Comparison of ENCODE assay signal across 24 cellular contexts in genomic region chr14:95692109-95692508, GRCh38. TPM values are rescaled to one million over a fixed set of nuclear protein-coding genes. Genes with fewer than 3 reads are reported as not detected.
DNase-seq lines count a peak whose midpoint lies in the region; ATAC-seq and TF ChIP-seq lines count a peak whose summit lies in the region.
"Had no signal": no experiment of that assay in that cellular context is flagged by ENCODE, and none has a peak within 500 bp of the region (broad histone marks: within the 10 kb centered on the region; RNA-seq: fewer than 3 reads in every experiment).

No MANE protein-coding gene starts in this region.

- H3K9me3 Mint-ChIP-seq in activated B cell treated with CpG ODN at 0.5 μM for 24 hours (no peaks in the 10 kb centered on the region), endodermal cell (no peaks in the 10 kb centered on the region)
- H3K9me3 Mint-ChIP-seq in stimulated activated naive B cell treated with anti-CD40 and anti-IgM and Interleukin-4, amounts not matched to agents 10 μg/mL and 1 μg/mL and 100 μg/mL, for 72 hours: peaks cover 0 to 1% of the 10 kb centered on the region in 2 donors
- H3K9me3 Mint-ChIP-seq: CD4-positive, CD25-positive, alpha-beta regulatory T cell; CD8-positive, alpha-beta T cell; H9 had no signal

- 95 to 100% methylated on average over 4 of the region's 4 CpGs for WGBS in endodermal cell (ENCODE audit: insufficient coverage in 1 of 2, insufficient read length in 1 of 2), 2 experiments

- POLR2A ChIA-PET in activated B cell treated with CpG ODN at 0.5 μM for 24 hours (lab: Charles Lee): interaction anchor here (1.3 kb wide), 1 partner anchor 27 kb away, joined by 8 read pairs; no protein-coding TSS in a partner anchor

- peak overlapping the region in 10 of 11 experiments; percentile 50 to 93 (median 84); a peak in 17 of 22 replicates for H3K4me2 ChIP-seq in BLaER1 treated with 17β-estradiol and CSF1 and Interleukin-3, amounts not matched to agents 10 nM and 100 nM

- H3K9ac ChIP-seq in BLaER1 treated with 17β-estradiol and CSF1 and Interleukin-3, amounts not matched to agents 10 nM and 100 nM: peak overlapping the region in 4 of 11 experiments; percentile 61 to 76 (median 70); a peak in 7 of 22 replicates
- H3K9ac ChIP-seq in endodermal cell (ENCODE audit: extremely low read depth, low read length, poor library complexity, severe bottlenecking): no peak overlapping the region
- H3K9ac ChIP-seq: GM23248 had no signal

- H3K36me3 ChIP-seq in BLaER1 treated with 17β-estradiol and CSF1 and Interleukin-3, amounts not matched to agents 10 nM and 100 nM: no peaks in the 10 kb centered on the region
- no peaks in the 10 kb centered on the region for H3K36me3 ChIP-seq in endodermal cell (ENCODE audit: control insufficient read depth, insufficient read depth, low read length)
- H3K36me3 ChIP-seq: BE2C had no signal

- H4K20me1 ChIP-seq in BLaER1 treated with 17β-estradiol and CSF1 and Interleukin-3, amounts not matched to agents 10 nM and 100 nM: no peaks in the 10 kb centered on the region

- no peak for TF ChIP-seq CTCF in activated B cell treated with CpG ODN at 0.5 μM for 24 hours (IDR thresholded peaks at IDR 0.05)
- TF ChIP-seq CTCF in endodermal cell (conservative IDR thresholded peaks at IDR 0.05): no peak

- CTCF ChIA-PET in activated B cell treated with CpG ODN at 0.5 μM for 24 hours (lab: Charles Lee): interaction anchor here (0.7 to 1.1 kb wide), 2 partner anchors 12 to 77 kb away, joined by 3 read pairs; no protein-coding TSS in a partner anchor

- DNase-seq in activated B cell treated with CpG ODN at 0.5 μM for 24 hours (no peak), endodermal cell (peak; percentile 26), RPMI8226 (no peak), T-helper 2 cell (no peak), DMS153 treated with DMSO at 0.1 percent for 48 hours (lab: John Stamatoyannopoulos, UW; ENCODE audit: unreplicated experiment) (no peak)
- DNase-seq in stimulated activated naive B cell treated with anti-CD40 and anti-IgM and Interleukin-4, amounts not matched to agents 10 μg/mL and 1 μg/mL and 100 μg/mL, for 72 hours: no peak
- DNase-seq: BE2C; Caco-2; CD4-positive, CD25-positive, alpha-beta regulatory T cell; CD8-positive, alpha-beta T cell; DMS153; DMS79; EL; GDM1; GM23248; H9 had no signal

- H3K27ac Mint-ChIP-seq in activated B cell treated with CpG ODN at 0.5 μM for 24 hours (peak overlapping the region; percentile 81), endodermal cell (no peak overlapping the region)
- H3K27ac Mint-ChIP-seq in stimulated activated naive B cell treated with anti-CD40 and anti-IgM and Interleukin-4, amounts not matched to agents 10 μg/mL and 1 μg/mL and 100 μg/mL, for 72 hours: peak overlapping the region; percentile 48
- H3K27ac Mint-ChIP-seq: CD4-positive, CD25-positive, alpha-beta regulatory T cell; CD8-positive, alpha-beta T cell; H9 had no signal

- no peaks in the 10 kb centered on the region for H3K9me3 ChIP-seq in BLaER1 treated with 17β-estradiol and CSF1 and Interleukin-3, amounts not matched to agents 10 nM and 100 nM (replicated peaks in 1 of 11)
- no peaks in the 10 kb centered on the region for H3K9me3 ChIP-seq in endodermal cell (ENCODE audit: control insufficient read depth, low read length)
- H3K9me3 ChIP-seq: BE2C, Caco-2 had no signal

- H3K4me1 Mint-ChIP-seq in activated B cell treated with CpG ODN at 0.5 μM for 24 hours (peaks cover 69% of the 10 kb centered on the region), endodermal cell (peaks cover 8% of the 10 kb centered on the region)
- peaks cover 49 to 72% of the 10 kb centered on the region in 2 donors for H3K4me1 Mint-ChIP-seq in stimulated activated naive B cell treated with anti-CD40 and anti-IgM and Interleukin-4, amounts not matched to agents 10 μg/mL and 1 μg/mL and 100 μg/mL, for 72 hours
- H3K4me1 Mint-ChIP-seq: CD4-positive, CD25-positive, alpha-beta regulatory T cell had no signal

- intact Hi-C loops in activated B cell treated with CpG ODN at 0.5 μM for 24 hours (cut with micrococcal nuclease): loop anchor here (10.0 kb wide), 1 partner anchor 367 kb away; no protein-coding TSS in a partner anchor

- H3K27me3 ChIP-seq in BLaER1 treated with 17β-estradiol and CSF1 and Interleukin-3, amounts not matched to agents 10 nM and 100 nM: no peaks in the 10 kb centered on the region; a peak in 1 of 22 replicates
- no peaks in the 10 kb centered on the region for H3K27me3 ChIP-seq in endodermal cell (ENCODE audit: control insufficient read depth, insufficient read depth, low read length, poor library complexity, severe bottlenecking)

- H3K4me1 ChIP-seq in BLaER1 treated with 17β-estradiol and CSF1 and Interleukin-3, amounts not matched to agents 10 nM and 100 nM: peaks cover 50 to 80% (median 71%) of the 10 kb centered on the region in 10 experiments
- H3K4me1 ChIP-seq in endodermal cell (ENCODE audit: control insufficient read depth, insufficient read depth, low read length): no peaks in the 10 kb centered on the region
- H3K4me1 ChIP-seq: BE2C, Caco-2 had no signal

- H3K4me3 Mint-ChIP-seq in activated B cell treated with CpG ODN at 0.5 μM for 24 hours (no peak overlapping the region), endodermal cell (no peak overlapping the region)
- no peak overlapping the region for H3K4me3 Mint-ChIP-seq in stimulated activated naive B cell treated with anti-CD40 and anti-IgM and Interleukin-4, amounts not matched to agents 10 μg/mL and 1 μg/mL and 100 μg/mL, for 72 hours
- H3K4me3 Mint-ChIP-seq: CD4-positive, CD25-positive, alpha-beta regulatory T cell; CD8-positive, alpha-beta T cell; H9 had no signal

- ATAC-seq in activated B cell treated with CpG ODN at 0.5 μM for 24 hours (ENCODE audit: low read depth) (no peak), GM19328 (IDR thresholded peaks at IDR 0.05; ENCODE audit: unreplicated experiment) (no peak)
- ATAC-seq in stimulated activated naive B cell treated with anti-CD40 and anti-IgM and Interleukin-4, amounts not matched to agents 10 μg/mL and 1 μg/mL and 100 μg/mL, for 72 hours (replicated peaks): no peak
- ATAC-seq: CD8-positive, alpha-beta T cell; GM12878; HCT116 had no signal

- peaks cover 15% of the 10 kb centered on the region for H3K27me3 Mint-ChIP-seq in activated B cell treated with CpG ODN at 0.5 μM for 24 hours
- peaks cover 39% of the 10 kb centered on the region for H3K27me3 Mint-ChIP-seq in endodermal cell (ENCODE audit: insufficient read depth)
- no peaks in the 10 kb centered on the region for H3K27me3 Mint-ChIP-seq in stimulated activated naive B cell treated with anti-CD40 and anti-IgM and Interleukin-4, amounts not matched to agents 10 μg/mL and 1 μg/mL and 100 μg/mL, for 72 hours

- H3K27ac ChIP-seq in BLaER1 treated with 17β-estradiol and CSF1 and Interleukin-3, amounts not matched to agents 10 nM and 100 nM: peak overlapping the region in 8 of 11 experiments; percentile 56 to 91 (median 85); a peak in 14 of 22 replicates
- H3K27ac ChIP-seq in endodermal cell (ENCODE audit: low read depth, low read length): no peak overlapping the region
- H3K27ac ChIP-seq: C4-2B, GM23248 had no signal

- H3K4me3 ChIP-seq in BLaER1 treated with 17β-estradiol and CSF1 and Interleukin-3, amounts not matched to agents 10 nM and 100 nM: no peak overlapping the region
- no peak overlapping the region for H3K4me3 ChIP-seq in endodermal cell (ENCODE audit: low read length)
- H3K4me3 ChIP-seq: GM12878, GM23248 had no signal

- H3K36me3 Mint-ChIP-seq in activated B cell treated with CpG ODN at 0.5 μM for 24 hours (ENCODE audit: low read depth): peaks cover 1% of the 10 kb centered on the region
- H3K36me3 Mint-ChIP-seq in endodermal cell (ENCODE audit: low read depth): no peaks in the 10 kb centered on the region
- H3K36me3 Mint-ChIP-seq in stimulated activated naive B cell treated with anti-CD40 and anti-IgM and Interleukin-4, amounts not matched to agents 10 μg/mL and 1 μg/mL and 100 μg/mL, for 72 hours: peaks cover 0 to 3% of the 10 kb centered on the region in 2 donors
- H3K36me3 Mint-ChIP-seq: CD4-positive, CD25-positive, alpha-beta regulatory T cell; CD8-positive, alpha-beta T cell had no signal

RNA-seq across cellular contexts. Expression of gene TCL1B, which starts 5.9 kb away (rescaled TPM):
- total RNA-seq in activated B cell treated with CpG ODN at 0.5 μM for 24 hours (1.1 and 1.2 TPM in 2 replicates), endodermal cell (under 1 TPM; 0.62 to 0.95 TPM)
- 0.57 TPM for polyA plus RNA-seq in endodermal cell (2013, experiment 1 of 2)
- not detected for polyA plus RNA-seq in endodermal cell (2013, experiment 2 of 2)
- total RNA-seq: A172; Caco-2; CD4-positive, CD25-positive, alpha-beta regulatory T cell; CD8-positive, alpha-beta T cell; GM23248; H4 had no signal
- polyA plus RNA-seq: CD4-positive, CD25-positive, alpha-beta regulatory T cell; GM23248 had no signal

RNA-seq across cellular contexts. Expression of gene TCL1A, which starts 21.8 kb away (rescaled TPM):
- total RNA-seq in activated B cell treated with CpG ODN at 0.5 μM for 24 hours: 228 and 234 TPM in 2 replicates
- total RNA-seq in endodermal cell: 1 to 10 TPM in 1 of 2 donors, under 1 TPM in 1; 0.53 to 1.8 TPM
- polyA plus RNA-seq in endodermal cell (2013, experiment 1 of 2): not detected
- not detected for polyA plus RNA-seq in endodermal cell (2013, experiment 2 of 2)
- total RNA-seq: A172, A673, Caco-2, GM23248, H4, H9 had no signal
- polyA plus RNA-seq: GM23248 had no signal

Comparison
In these comparisons a context has a peak if more than half of its experiments do, and no peak if none do; other contexts are left out.
1. RNA of gene TCL1A, which starts 21.8 kb away (total RNA-seq): 228 to 234 TPM in activated B cell treated with CpG ODN at 0.5 μM for 24 hours; 0.53 to 1.8 TPM in endodermal cell; every median in the first group is over 10 times any median in the second.